In genomic region chr1:156814571-156815260, GRCh38 we compare ENCODE assay signal across 9 cellular contexts. TPM values are rescaled to one million over a fixed set of nuclear protein-coding genes. Genes with fewer than 3 reads are reported as not detected.
A peak's percentile ranks its signal among the peaks of the same experiment; 100 is the strongest.
DNase-seq lines count a peak whose midpoint lies in the region; TF ChIP-seq lines count a peak whose summit lies in the region.
"Had no signal": no experiment of that assay in that cellular context is flagged by ENCODE, and none has a peak within 500 bp of the region (broad histone marks: within the 10 kb centered on the region; RNA-seq: fewer than 3 reads in every experiment).

No MANE protein-coding gene starts in this region.

- peaks cover 50% of the 10 kb centered on the region for H3K27me3 ChIP-seq in HUES6 (ENCODE audit: control insufficient read depth, insufficient read depth, low read length)
- H3K27me3 ChIP-seq in left ventricle myocardium inferior (ENCODE audit: low read depth), result peaks cover 33% of the 10 kb centered on the region

- TF ChIP-seq POLR2A in lower leg skin (IDR thresholded peaks at IDR 0.05), result no peak

- no peak for TF ChIP-seq CTCF in left ventricle myocardium inferior (IDR thresholded peaks at IDR 0.05; ENCODE audit: borderline replicate concordance)
- no peak for TF ChIP-seq CTCF in lower leg skin (IDR thresholded peaks at IDR 0.05)

- peak overlapping the region; percentile 47 for H3K9ac ChIP-seq in HUES6 (ENCODE audit: low read length)

- peak; percentile 72 for DNase-seq in activated CD8-positive, alpha-beta memory T cell treated with anti-CD3 and anti-CD28 coated beads, Interleukin-2, amount 50 U/mL, for 48 hours
- DNase-seq in left ventricle myocardium inferior (no peak), lower leg skin (ENCODE audit: low spot score in 2 of 2) (no peak), DMS79 treated with DMSO at 0.1 percent for 48 hours (lab: John Stamatoyannopoulos, UW) (no peak), superior temporal gyrus (ENCODE audit: extremely low spot score) (no peak), COLO829 (ENCODE audit: low spot score) (no peak)
- DNase-seq in stimulated activated CD4-positive, alpha-beta T cell treated with anti-CD3 and anti-CD28 coated beads, Interleukin-15, amount 100 ng/mL, for 24 hours, result peak; percentile 68

- no peaks in the 10 kb centered on the region for H3K36me3 ChIP-seq in HUES6 (ENCODE audit: control insufficient read depth, insufficient read depth, low read length)
- no peaks in the 10 kb centered on the region for H3K36me3 ChIP-seq in left ventricle myocardium inferior

- WGBS in lower leg skin, 2 donors, result 47 to 54% methylated on average over 7 of the region's 7 CpGs

- intact Hi-C loops in left ventricle myocardium inferior (cut with micrococcal nuclease) (no loop called here), lower leg skin (cut with DNase I; ENCODE audit: low total_unique reads) (no loop called here)

- H3K4me1 ChIP-seq in HUES6 (ENCODE audit: control insufficient read depth, insufficient read depth, low read length), result peaks cover 36% of the 10 kb centered on the region
- peaks cover 28% of the 10 kb centered on the region for H3K4me1 ChIP-seq in left ventricle myocardium inferior

- H3K9me3 ChIP-seq in HUES6 (ENCODE audit: control insufficient read depth, insufficient read depth, low read depth, low read length) (no peaks in the 10 kb centered on the region), left ventricle myocardium inferior (replicated peaks) (no peaks in the 10 kb centered on the region)

- no peak overlapping the region for H3K27ac ChIP-seq in HUES6 (ENCODE audit: low read depth, low read length)
- H3K27ac ChIP-seq in left ventricle myocardium inferior (replicated peaks), result peak overlapping the region; percentile 81

- H3K4me3 ChIP-seq in HUES6 (ENCODE audit: low read depth, low read length), result peak overlapping the region; percentile 54; the same call in 1 of the 2 replicates
- H3K4me3 ChIP-seq in left ventricle myocardium inferior, result peak overlapping the region; percentile 65
- H3K4me3 ChIP-seq in lower leg skin (ENCODE audit: low read depth, poor library complexity, severe bottlenecking), result no peak overlapping the region

RNA-seq across cellular contexts. Expression of gene SH2D2A, which starts 1.9 kb away (rescaled TPM):
- total RNA-seq in left ventricle myocardium inferior (0.88 TPM), lower leg skin (1 to 10 TPM in 1 of 4 donors, not detected in 3; 1.5 TPM)
- total RNA-seq: LHCN-M2 had no signal

RNA-seq across cellular contexts. Expression of gene INSRR, which starts 44.2 kb away (rescaled TPM):
- 0.41 TPM for total RNA-seq in left ventricle myocardium inferior
- not detected for total RNA-seq in lower leg skin
- total RNA-seq: LHCN-M2 had no signal

RNA-seq across cellular contexts. Expression of gene NTRK1, which starts 45.9 kb away (rescaled TPM):
- total RNA-seq in left ventricle myocardium inferior (1.0 TPM), lower leg skin (under 1 TPM in 1 of 4 donors, not detected in 3; 0.23 TPM)
- total RNA-seq: LHCN-M2 had no signal

RNA-seq across cellular contexts. Expression of gene PRCC, which starts 47.4 kb away (rescaled TPM):
- 36.3 TPM for total RNA-seq in left ventricle myocardium inferior
- 10 to 100 TPM; 35.4 to 45.6 (median 38.8) TPM for total RNA-seq in lower leg skin

Comparison
In these comparisons a context has a peak if more than half of its experiments do, and no peak if none do; other contexts are left out.
1. DNase-seq: peak in activated CD8-positive, alpha-beta memory T cell treated with anti-CD3 and anti-CD28 coated beads, Interleukin-2, amount 50 U/mL, for 48 hours (single experiment) and stimulated activated CD4-positive, alpha-beta T cell treated with anti-CD3 and anti-CD28 coated beads, Interleukin-15, amount 100 ng/mL, for 24 hours (single experiment); none in left ventricle myocardium inferior (single experiment), lower leg skin (0 of 2), DMS79 treated with DMSO at 0.1 percent for 48 hours (single experiment), superior temporal gyrus (single experiment) and COLO829 (single experiment).